10 cellular contexts compared by ENCODE assay signal in the genomic region with DNA sequence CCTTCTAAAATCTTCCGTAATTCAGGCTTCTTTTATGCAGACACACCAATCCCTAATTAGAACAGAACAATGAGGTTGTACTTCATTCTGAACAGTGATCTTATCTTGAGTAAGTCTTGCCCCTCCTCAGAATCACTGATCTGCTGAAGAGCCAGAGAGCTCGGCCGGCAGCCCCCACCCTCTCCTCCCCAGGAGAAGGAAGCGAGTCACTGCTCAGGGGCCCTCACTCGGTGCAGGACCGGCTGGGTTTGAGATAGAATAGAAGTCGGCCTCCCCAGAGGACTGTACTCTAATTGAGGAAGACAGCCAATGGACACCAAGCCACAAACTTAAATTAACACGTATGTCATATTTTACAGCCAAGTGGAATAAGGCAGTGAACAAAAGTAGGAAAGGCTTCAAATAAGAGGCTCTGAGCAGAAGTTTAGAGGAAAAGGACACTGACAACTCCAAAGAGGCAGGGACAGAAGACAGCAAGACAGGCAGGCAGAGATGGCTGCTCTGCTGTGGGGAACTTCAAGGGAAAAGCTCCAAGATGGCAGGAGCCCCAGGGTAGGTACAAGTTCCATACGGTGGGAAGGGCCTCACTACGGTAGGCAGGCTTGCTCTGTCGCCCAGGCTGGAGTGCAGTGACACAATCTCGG. TPM values are rescaled to one million over a fixed set of nuclear protein-coding genes. Genes with fewer than 3 reads are reported as not detected.
DNase-seq lines count a peak whose midpoint lies in the region; TF ChIP-seq lines count a peak whose summit lies in the region.
"Had no signal": no experiment of that assay in that cellular context is flagged by ENCODE, and none has a peak within 500 bp of the region (broad histone marks: within the 10 kb centered on the region; RNA-seq: fewer than 3 reads in every experiment).

No MANE protein-coding gene starts in this region.

- no peak overlapping the region for H3K27ac ChIP-seq in esophagus muscularis mucosa (replicated peaks in 1 of 4)
- no peak overlapping the region for H3K27ac ChIP-seq in prostate gland

- peak overlapping the region in 3 of 4 donors; percentile 1 to 13 (median 5) for H3K4me3 ChIP-seq in esophagus muscularis mucosa
- H3K4me3 ChIP-seq in prostate gland = no peak overlapping the region

- H3K4me3 Mint-ChIP-seq in activated CD4-positive, alpha-beta T cell treated with anti-CD3 and anti-CD28 coated beads, Interleukin-2, amount 10 ng/mL, durations not matched to agents 7 days and 5 days = no peak overlapping the region

- no peak for TF ChIP-seq POLR2A in esophagus muscularis mucosa (IDR thresholded peaks at IDR 0.05; ENCODE audit: low read depth)
- TF ChIP-seq POLR2A in prostate gland (IDR thresholded peaks at IDR 0.05) = no peak

- WGBS in esophagus muscularis mucosa = 43% methylated on average over 12 of the region's 12 CpGs
- WGBS in prostate gland = 40% methylated on average over 12 of the region's 12 CpGs

- CTCF ChIA-PET in activated CD4-positive, alpha-beta T cell treated with anti-CD3 and anti-CD28 coated beads, Interleukin-2, amount 10 ng/mL, durations not matched to agents 7 days and 5 days (lab: Charles Lee) = no interaction called here

- H3K9me3 ChIP-seq in esophagus muscularis mucosa (no peaks in the 10 kb centered on the region), prostate gland (no peaks in the 10 kb centered on the region)

- H3K9me3 Mint-ChIP-seq in activated CD4-positive, alpha-beta T cell treated with anti-CD3 and anti-CD28 coated beads, Interleukin-2, amount 10 ng/mL, durations not matched to agents 7 days and 5 days = no peaks in the 10 kb centered on the region

- no peaks in the 10 kb centered on the region for H3K27me3 ChIP-seq in esophagus muscularis mucosa
- no peaks in the 10 kb centered on the region for H3K27me3 ChIP-seq in prostate gland (replicated peaks; ENCODE audit: insufficient read depth)

- intact Hi-C loops in esophagus muscularis mucosa (cut with DNase I) = no loop called here
- intact Hi-C loops in prostate gland (cut with DNase I) = no loop called here

- TF ChIP-seq CTCF in esophagus muscularis mucosa (IDR thresholded peaks at IDR 0.05) (no peak), prostate gland (IDR thresholded peaks at IDR 0.05) (no peak)

- H3K36me3 Mint-ChIP-seq in activated CD4-positive, alpha-beta T cell treated with anti-CD3 and anti-CD28 coated beads, Interleukin-2, amount 10 ng/mL, durations not matched to agents 7 days and 5 days (ENCODE audit: low read depth) = peaks cover 1% of the 10 kb centered on the region

- no peak for DNase-seq in activated CD4-positive, alpha-beta T cell treated with anti-CD3 and anti-CD28 coated beads, Interleukin-2, amount 10 ng/mL, durations not matched to agents 7 days and 5 days
- no peak for DNase-seq in activated CD4-positive, alpha-beta T cell treated with anti-CD3 and anti-CD28 coated beads for 1 hour
- DNase-seq in NOMO-1 treated with dmso at 0.1 percent for 144 hours (lab: John Stamatoyannopoulos, UW; ENCODE audit: unreplicated experiment) = peak; percentile 18
- DNase-seq in esophagus muscularis mucosa (ENCODE audit: extremely low spot score) = no peak
- DNase-seq in retina = peak; percentile 23
- DNase-seq in midbrain (lab: John Stamatoyannopoulos, UW) = no peak
- no peak for DNase-seq in prostate gland (ENCODE audit: low spot score)
- no peak for DNase-seq in COLO829 (ENCODE audit: low spot score)
- DNase-seq: NCI-H2171; stimulated activated naive CD4-positive, alpha-beta T cell had no signal

- H3K4me1 ChIP-seq in esophagus muscularis mucosa = peaks cover 72 to 100% (median 95%) of the 10 kb centered on the region in 4 donors
- peaks cover 6% of the 10 kb centered on the region for H3K4me1 ChIP-seq in prostate gland (replicated peaks)

- no peaks in the 10 kb centered on the region for H3K27me3 Mint-ChIP-seq in activated CD4-positive, alpha-beta T cell treated with anti-CD3 and anti-CD28 coated beads, Interleukin-2, amount 10 ng/mL, durations not matched to agents 7 days and 5 days

- no peak for TF ChIP-seq EP300 in esophagus muscularis mucosa (IDR thresholded peaks at IDR 0.05)

- H3K36me3 ChIP-seq in esophagus muscularis mucosa = no peaks in the 10 kb centered on the region
- no peaks in the 10 kb centered on the region for H3K36me3 ChIP-seq in prostate gland

- peaks cover 32% of the 10 kb centered on the region for H3K4me1 Mint-ChIP-seq in activated CD4-positive, alpha-beta T cell treated with anti-CD3 and anti-CD28 coated beads, Interleukin-2, amount 10 ng/mL, durations not matched to agents 7 days and 5 days

- POLR2A ChIA-PET in activated CD4-positive, alpha-beta T cell treated with anti-CD3 and anti-CD28 coated beads, Interleukin-2, amount 10 ng/mL, durations not matched to agents 7 days and 5 days (lab: Charles Lee) = no interaction called here

- peak overlapping the region; percentile 39 for H3K27ac Mint-ChIP-seq in activated CD4-positive, alpha-beta T cell treated with anti-CD3 and anti-CD28 coated beads, Interleukin-2, amount 10 ng/mL, durations not matched to agents 7 days and 5 days

RNA-seq across cellular contexts. Expression of a gene that starts 18.6 kb away (rescaled TPM):
- total RNA-seq in activated CD4-positive, alpha-beta T cell treated with anti-CD3 and anti-CD28 coated beads, Interleukin-2, amount 10 ng/mL, durations not matched to agents 7 days and 5 days = 10 to 100 TPM; 69.0 to 69.2 TPM
- 100 to 1,000 TPM in 1 of 4 donors, 10 to 100 TPM in 3; 48.2 to 112 (median 74.9) TPM for total RNA-seq in esophagus muscularis mucosa
- total RNA-seq in prostate gland = 100 to 1,000 TPM in 1 of 2 donors, 10 to 100 TPM in 1; 82.2 to 143 TPM

Comparison
In these comparisons a context has a peak if more than half of its experiments do, and no peak if none do; other contexts are left out.
1. DNase-seq: peak in NOMO-1 treated with dmso at 0.1 percent for 144 hours (single experiment) and retina (single experiment); none in activated CD4-positive, alpha-beta T cell treated with anti-CD3 and anti-CD28 coated beads, Interleukin-2, amount 10 ng/mL, durations not matched to agents 7 days and 5 days (single experiment), activated CD4-positive, alpha-beta T cell treated with anti-CD3 and anti-CD28 coated beads for 1 hour (single experiment), esophagus muscularis mucosa (single experiment), midbrain (single experiment), prostate gland (single experiment) and COLO829 (single experiment).
2. H3K4me3 ChIP-seq: peak in esophagus muscularis mucosa (3 of 4); none in prostate gland (0 of 2).